In the genomic region with DNA sequence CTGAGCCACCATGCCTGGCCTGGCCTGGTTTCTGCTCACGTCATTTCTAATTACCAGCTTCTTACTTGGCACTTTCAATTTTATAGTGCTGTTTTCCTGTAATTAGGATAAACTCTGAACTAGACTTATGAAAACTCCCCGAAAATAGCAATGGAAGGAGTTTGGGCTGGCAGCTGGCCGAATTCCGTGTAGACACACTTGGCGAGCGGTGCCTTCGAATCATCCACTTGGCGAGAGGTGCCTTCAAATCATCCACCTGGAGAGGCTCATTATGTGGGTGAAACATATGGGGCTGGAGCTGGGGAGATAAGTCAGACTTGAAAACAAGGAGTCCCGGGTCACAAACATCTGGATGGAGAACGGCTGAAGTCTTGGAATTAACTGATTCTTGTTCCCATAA, we compare ENCODE assay signal across 18 cellular contexts.
A peak's percentile ranks its signal among the peaks of the same experiment; 100 is the strongest.
DNase-seq lines count a peak whose midpoint lies in the region; ATAC-seq and TF ChIP-seq lines count a peak whose summit lies in the region.
"Had no signal": no experiment of that assay in that cellular context is flagged by ENCODE, and none has a peak within 500 bp of the region (broad histone marks: within the 10 kb centered on the region; RNA-seq: fewer than 3 reads in every experiment).

No MANE protein-coding gene starts in this region.

- H4K20me1 ChIP-seq in neural progenitor cell (ENCODE audit: low read depth): no peaks in the 10 kb centered on the region

- no peaks in the 10 kb centered on the region for H3K4me1 ChIP-seq in ovary (ENCODE audit: insufficient read depth)
- no peaks in the 10 kb centered on the region for H3K4me1 ChIP-seq in neural progenitor cell
- H3K4me1 ChIP-seq in thyroid gland: no peaks in the 10 kb centered on the region
- H3K4me1 ChIP-seq: HAP-1 had no signal

- no peak overlapping the region for H2AFZ ChIP-seq in neural progenitor cell (replicated peaks)

- H3K36me3 ChIP-seq in MG63 (no peaks in the 10 kb centered on the region), ovary (no peaks in the 10 kb centered on the region), neural progenitor cell (no peaks in the 10 kb centered on the region), thyroid gland (no peaks in the 10 kb centered on the region)
- H3K36me3 ChIP-seq: HAP-1 had no signal

- H3K27ac ChIP-seq in AG04450 (ENCODE audit: low read depth, low read length) (peak overlapping the region; percentile 47), ovary (peak overlapping the region in 1 of 2 donors; percentile 42), neural progenitor cell (no peak overlapping the region), thyroid gland (no peak overlapping the region)

- no peaks in the 10 kb centered on the region for H3K9me3 Mint-ChIP-seq in neural progenitor cell
- H3K9me3 Mint-ChIP-seq: CD4-positive, alpha-beta T cell had no signal

- no peak overlapping the region for H3K4me3 Mint-ChIP-seq in neural progenitor cell
- H3K4me3 Mint-ChIP-seq: B cell; CD4-positive, alpha-beta T cell had no signal

- H3K27me3 Mint-ChIP-seq in neural progenitor cell (ENCODE audit: insufficient read depth, low read depth): no peaks in the 10 kb centered on the region

- H3K9ac ChIP-seq in neural progenitor cell: no peak overlapping the region

- no peaks in the 10 kb centered on the region for H3F3A ChIP-seq in neural progenitor cell (ENCODE audit: low read depth)

- 29 to 36% (median 31%) methylated on average over 10 of the region's 10 CpGs for WGBS in ovary, 3 donors
- WGBS in thyroid gland, 2 donors: 93 to 95% methylated on average over 10 of the region's 10 CpGs

- H3K27ac Mint-ChIP-seq in neural progenitor cell: no peak overlapping the region
- H3K27ac Mint-ChIP-seq: B cell; CD4-positive, alpha-beta T cell had no signal

- DNase-seq in AG04450 (ENCODE audit: low read depth, low spot score) (no peak), MG63 (peak; percentile 79), fibroblast of the aortic adventitia (ENCODE audit: low read depth) (peak; percentile 17), ovary (peak; percentile 46 to 76 (median 73)), neural progenitor cell (ENCODE audit: low spot score) (no peak), thyroid gland (no peak)
- no peak for DNase-seq in activated CD8-positive, alpha-beta memory T cell treated with anti-CD3 and anti-CD28 coated beads, Interleukin-2, amount 50 U/mL, for 4 hours
- DNase-seq: 8988T; C1 segment of cervical spinal cord; Calu3; CD4-positive, alpha-beta T cell; DMS153; DMS79 treated with DMSO at 0.1 percent for 48 hours; GDM1; GOT3 had no signal

- H3K9me3 ChIP-seq in AG04450 (ENCODE audit: control insufficient read depth, insufficient read depth, low read length): no peaks in the 10 kb centered on the region
- H3K9me3 ChIP-seq in MG63: no peaks in the 10 kb centered on the region
- H3K9me3 ChIP-seq in ovary: no peaks in the 10 kb centered on the region
- no peaks in the 10 kb centered on the region for H3K9me3 ChIP-seq in neural progenitor cell (ENCODE audit: low read depth)
- no peaks in the 10 kb centered on the region for H3K9me3 ChIP-seq in thyroid gland
- H3K9me3 ChIP-seq: HAP-1 had no signal

- intact Hi-C loops in ovary (cut with DNase I) (no loop called here), thyroid gland (cut with DNase I) (no loop called here)

- TF ChIP-seq CTCF in AG04450 (IDR thresholded peaks at IDR 0.05; ENCODE audit: low read depth, low read length) (no peak), fibroblast of the aortic adventitia (IDR thresholded peaks at IDR 0.05; ENCODE audit: insufficient read depth, low read length) (no peak), ovary (IDR thresholded peaks at IDR 0.05) (no peak), neural progenitor cell (IDR thresholded peaks at IDR 0.05) (no peak), thyroid gland (IDR thresholded peaks at IDR 0.05) (no peak)

- H3K4me3 ChIP-seq in AG04450 (ENCODE audit: low read depth, low read length) (no peak overlapping the region), MG63 (no peak overlapping the region), fibroblast of the aortic adventitia (ENCODE audit: low read depth, low read length) (no peak overlapping the region), ovary (no peak overlapping the region), neural progenitor cell (no peak overlapping the region), thyroid gland (replicated peaks in 1 of 3) (no peak overlapping the region)
- H3K4me3 ChIP-seq: HAP-1 had no signal

- H3K27me3 ChIP-seq in AG04450 (ENCODE audit: control insufficient read depth, insufficient read depth, low read length) (no peaks in the 10 kb centered on the region), MG63 (no peaks in the 10 kb centered on the region), ovary (no peaks in the 10 kb centered on the region), neural progenitor cell (no peaks in the 10 kb centered on the region), thyroid gland (no peaks in the 10 kb centered on the region)

- POLR2A ChIA-PET in AG04450 (lab: Yijun Ruan, JAX): no interaction called here

- H3K36me3 Mint-ChIP-seq in neural progenitor cell: peaks cover 3% of the 10 kb centered on the region

- TF ChIP-seq EP300 in ovary (IDR thresholded peaks at IDR 0.05): no peak

- H3K79me2 ChIP-seq in neural progenitor cell (ENCODE audit: low read depth): no peaks in the 10 kb centered on the region

- no peak for TF ChIP-seq POLR2A in ovary (IDR thresholded peaks at IDR 0.05)
- TF ChIP-seq POLR2A in thyroid gland (IDR thresholded peaks at IDR 0.05): no peak

- ATAC-seq in GM21390 (IDR thresholded peaks at IDR 0.05; ENCODE audit: unreplicated experiment): no peak

- H3K4me1 Mint-ChIP-seq in neural progenitor cell: no peaks in the 10 kb centered on the region
- H3K4me1 Mint-ChIP-seq: B cell had no signal

- CTCF ChIA-PET in AG04450 (lab: Charles Lee): no interaction called here

- no peak overlapping the region for H3K4me2 ChIP-seq in neural progenitor cell

Comparison
In these comparisons a context has a peak if more than half of its experiments do, and no peak if none do; other contexts are left out.
1. DNase-seq: peak in MG63 (single experiment), fibroblast of the aortic adventitia (single experiment) and ovary (5 of 5); none in AG04450 (single experiment), neural progenitor cell (single experiment), thyroid gland (0 of 2) and activated CD8-positive, alpha-beta memory T cell treated with anti-CD3 and anti-CD28 coated beads, Interleukin-2, amount 50 U/mL, for 4 hours (single experiment).